In the genomic region with DNA sequence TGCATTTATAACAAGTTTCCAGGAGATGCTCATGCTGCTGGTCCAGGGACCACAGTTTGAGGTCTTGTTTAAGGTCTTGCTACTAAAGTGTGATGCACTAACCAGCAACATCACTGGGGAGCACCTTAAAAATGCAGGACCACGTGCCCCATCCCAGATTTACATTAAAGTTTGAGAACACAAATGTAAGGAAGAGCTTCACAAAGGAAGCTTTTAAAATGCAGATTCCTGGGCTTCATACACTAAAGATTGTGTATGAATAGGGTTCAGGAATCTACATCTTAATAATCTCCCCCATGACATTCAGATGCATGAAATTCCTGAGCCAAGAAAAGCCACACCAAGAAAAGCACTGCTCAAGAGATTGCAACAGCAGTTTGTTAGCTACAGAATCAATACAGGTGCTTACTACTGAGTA, we compare ENCODE assay signal across 24 cellular contexts.
"Had no signal": no experiment of that assay in that cellular context is flagged by ENCODE, and none has a peak within 500 bp of the region (broad histone marks: within the 10 kb centered on the region; RNA-seq: fewer than 3 reads in every experiment).

No MANE protein-coding gene starts in this region.

- ATAC-seq: activated CD8-positive, alpha-beta memory T cell treated with anti-CD3 and anti-CD28 coated beads, Interleukin-2, amount 10 ng/mL, durations not matched to agents 7 days and 5 days; activated T-cell treated with anti-CD3 and anti-CD28 coated beads, Interleukin-2, amount 50 U/mL, for 4 hours; activated T-helper 17 cell treated with anti-CD3 and anti-CD28 coated beads, Interleukin-2, amount 50 U/mL, for 72 hours; SK-N-SH treated with all-trans-retinoic acid at 6 μM for 48 hours had no signal

- H3K4me2 ChIP-seq: KMS-11 had no signal

- H3K27ac ChIP-seq: KMS-11, Peyer's patch, SJSA1 had no signal

- DNase-seq: activated B cell treated with CpG ODN at 0.5 μM for 24 hours; activated CD4-positive, alpha-beta T cell treated with anti-CD3 and anti-CD28 coated beads for 1 hour; activated CD4-positive, alpha-beta T cell treated with anti-CD3 and anti-CD28 coated beads, Interleukin-2, amount 10 ng/mL, durations not matched to agents 24 days and 14 days; activated CD4-positive, alpha-beta T cell treated with anti-CD3 and anti-CD28 coated beads, Interleukin-2, amount 50 U/mL, for 48 hours; activated CD8-positive, alpha-beta memory T cell treated with anti-CD3 and anti-CD28 coated beads, Interleukin-2, amount 10 ng/mL, durations not matched to agents 7 days and 5 days; activated gamma-delta T cell; activated naive CD4-positive, alpha-beta T cell treated with anti-CD3 and anti-CD28 coated beads for 36 hours; activated T-cell treated with anti-CD3 and anti-CD28 coated beads, Interleukin-2, amount 50 U/mL, for 4 hours; amygdala; NCI-H1092; NCI-H1417; NCI-H1930; NCI-H2171; NCI-H226; NCI-H510A; NCI-H69; NK-92 treated with Interleukin-12 subunit alpha and Interleukin-12 subunit beta, amount 100 ng/mL, for 24 hours; Peyer's patch; SHP77; SW 1271 had no signal

- H3K36me3 ChIP-seq: Peyer's patch, SJSA1 had no signal

- H3K4me3 ChIP-seq: Peyer's patch, SJSA1 had no signal

- H3K9me3 ChIP-seq: Peyer's patch, SJSA1 had no signal

- H3K9ac ChIP-seq: KMS-11 had no signal

- H3K27me3 ChIP-seq: Peyer's patch, SJSA1 had no signal
